ENCODE assay signal across 20 cellular contexts in genomic region chr1:185834371-185834900, GRCh38.
"Had no signal": no experiment of that assay in that cellular context is flagged by ENCODE, and none has a peak within 500 bp of the region (broad histone marks: within the 10 kb centered on the region; RNA-seq: fewer than 3 reads in every experiment).

No MANE protein-coding gene starts in this region.

- H3K27me3 ChIP-seq: brain microvascular endothelial cell, cardiac muscle cell had no signal

- H3K36me3 ChIP-seq: brain microvascular endothelial cell, cardiac muscle cell had no signal

- DNase-seq: activated B cell treated with CpG ODN at 0.5 μM for 24 hours; activated CD4-positive, alpha-beta T cell treated with anti-CD3 and anti-CD28 coated beads for 1 hour; activated CD4-positive, alpha-beta T cell treated with anti-CD3 and anti-CD28 coated beads, Interleukin-2, amount 10 ng/mL, durations not matched to agents 24 days and 14 days; activated CD4-positive, alpha-beta T cell treated with anti-CD3 and anti-CD28 coated beads, Interleukin-2, amount 50 U/mL, for 48 hours; activated CD8-positive, alpha-beta memory T cell treated with anti-CD3 and anti-CD28 coated beads, Interleukin-2, amount 10 ng/mL, durations not matched to agents 7 days and 5 days; activated effector memory CD4-positive, alpha-beta T cell treated with anti-CD3 and anti-CD28 coated beads, Interleukin-2, amount 50 U/mL, for 16 hours; activated naive CD4-positive, alpha-beta T cell treated with anti-CD3 and anti-CD28 coated beads for 36 hours; activated T-cell treated with anti-CD3 and anti-CD28 coated beads, Interleukin-2, amount 50 U/mL, for 24 hours; brain microvascular endothelial cell; Kasumi-1; NCI-H1048; NCI-H146; NCI-H187 treated with DMSO at 0.1 percent for 48 hours; NCI-H2081 treated with DMSO at 0.1 percent for 48 hours; NCI-H446; NCI-H524; PC-9; SHP77 treated with DMSO at 0.1 percent for 48 hours; SW 1271 had no signal

- H2AFZ ChIP-seq: PC-9 had no signal

- H3K4me2 ChIP-seq: PC-9 had no signal

- H3K27ac ChIP-seq: brain microvascular endothelial cell, cardiac muscle cell, PC-9 had no signal

- H3K4me3 ChIP-seq: cardiac muscle cell, PC-9 had no signal

- ATAC-seq: activated CD8-positive, alpha-beta memory T cell treated with anti-CD3 and anti-CD28 coated beads, Interleukin-2, amount 10 ng/mL, durations not matched to agents 7 days and 5 days had no signal
